In genomic region chr5:112126982-112127381, GRCh38 we compare ENCODE assay signal across 36 cellular contexts.
"Had no signal": no experiment of that assay in that cellular context is flagged by ENCODE, and none has a peak within 500 bp of the region (broad histone marks: within the 10 kb centered on the region; RNA-seq: fewer than 3 reads in every experiment).

No MANE protein-coding gene starts in this region.

- H3K4me1 Mint-ChIP-seq: activated B cell treated with CpG ODN at 0.5 μM for 24 hours; activated CD4-positive, alpha-beta T cell treated with anti-CD3 and anti-CD28 coated beads, Interleukin-2, amount 10 ng/mL, durations not matched to agents 24 days and 14 days; activated naive CD4-positive, alpha-beta T cell treated with anti-CD3 and anti-CD28 coated beads, Interleukin-2, amount 10 ng/mL, durations not matched to agents 7 days and 5 days; activated naive CD4-positive, alpha-beta T cell treated with anti-CD3 and anti-CD28 coated beads, Interleukin-2, amount 50 U/mL, for 24 hours; activated naive CD8-positive, alpha-beta T cell treated with anti-CD3 and anti-CD28 coated beads, Interleukin-2, amount 10 ng/mL, durations not matched to agents 7 days and 5 days; activated naive CD8-positive, alpha-beta T cell treated with anti-CD3 and anti-CD28 coated beads, Interleukin-2, amount 50 U/mL, for 24 hours; activated T-helper 17 cell treated with anti-CD3 and anti-CD28 coated beads, Interleukin-2, amount 50 U/mL, for 72 hours; central memory CD8-positive, alpha-beta T cell had no signal

- H3K9me3 ChIP-seq: ascending aorta had no signal

- H3K9me3 Mint-ChIP-seq: activated B cell treated with CpG ODN at 0.5 μM for 24 hours; activated CD4-positive, alpha-beta memory T cell treated with anti-CD3 and anti-CD28 coated beads for 36 hours; activated CD4-positive, alpha-beta T cell treated with anti-CD3 and anti-CD28 coated beads, Interleukin-2, amount 10 ng/mL, durations not matched to agents 24 days and 14 days; activated CD8-positive, alpha-beta T cell treated with anti-CD3 and anti-CD28 coated beads for 36 hours; activated naive CD4-positive, alpha-beta T cell treated with anti-CD3 and anti-CD28 coated beads, Interleukin-2, amount 10 ng/mL, durations not matched to agents 7 days and 5 days; activated naive CD4-positive, alpha-beta T cell treated with anti-CD3 and anti-CD28 coated beads, Interleukin-2, amount 50 U/mL, for 24 hours; activated naive CD8-positive, alpha-beta T cell treated with anti-CD3 and anti-CD28 coated beads, Interleukin-2, amount 10 ng/mL, durations not matched to agents 7 days and 5 days; activated naive CD8-positive, alpha-beta T cell treated with anti-CD3 and anti-CD28 coated beads, Interleukin-2, amount 50 U/mL, for 24 hours; activated T-cell treated with anti-CD3 and anti-CD28 coated beads, Interleukin-2, amount 50 U/mL, for 4 hours; activated T-cell treated with anti-CD3 and anti-CD28 coated beads, Interleukin-2, amount 50 U/mL, for 72 hours; activated T-helper 1 cell treated with anti-CD3 and anti-CD28 coated beads, Interleukin-12 subunit alpha, Interleukin-12 subunit beta, Interleukin-2, Interleukin-4 antibody, amounts not matched to agents 30 ng/mL and 10 ng/mL and 1 ng/mL, durations not matched to agents 14 hours and 24 hours and 36 hours; activated T-helper 17 cell treated with anti-CD3 and anti-CD28 coated beads, Interleukin-2, amount 50 U/mL, for 72 hours; central memory CD8-positive, alpha-beta T cell; T-helper 1 cell treated with Interleukin-12 subunit alpha and Interleukin-12 subunit beta and Interleukin-4 antibody, amounts not matched to agents 30 μg/mL and 1 μg/mL, for 36 hours; T-helper 2 cell treated with Interferon-gamma antibody and Interleukin-4, amounts not matched to agents 5 μg/mL and 100 μg/mL, for 36 hours had no signal

- H3K36me3 Mint-ChIP-seq: activated CD4-positive, alpha-beta memory T cell treated with anti-CD3 and anti-CD28 coated beads for 36 hours; activated naive CD4-positive, alpha-beta T cell treated with anti-CD3 and anti-CD28 coated beads, Interleukin-2, amount 10 ng/mL, durations not matched to agents 7 days and 5 days; activated naive CD4-positive, alpha-beta T cell treated with anti-CD3 and anti-CD28 coated beads, Interleukin-2, amount 50 U/mL, for 24 hours; activated naive CD8-positive, alpha-beta T cell; activated naive CD8-positive, alpha-beta T cell treated with anti-CD3 and anti-CD28 coated beads, Interleukin-2, amount 10 ng/mL, durations not matched to agents 7 days and 5 days; brain had no signal

- H3K27me3 ChIP-seq: ascending aorta, cardiac muscle cell had no signal

- H3K27ac ChIP-seq: ascending aorta, cardiac muscle cell, VCaP had no signal

- H3K4me3 ChIP-seq: ascending aorta, cardiac muscle cell had no signal

- DNase-seq: activated B cell treated with CpG ODN at 0.5 μM for 24 hours; activated CD4-positive, alpha-beta memory T cell treated with anti-CD3 and anti-CD28 coated beads for 36 hours; activated CD4-positive, alpha-beta T cell treated with anti-CD3 and anti-CD28 coated beads for 4 hours; activated CD4-positive, alpha-beta T cell treated with anti-CD3 and anti-CD28 coated beads, Interleukin-2, amount 10 ng/mL, durations not matched to agents 24 days and 14 days; activated CD4-positive, alpha-beta T cell treated with anti-CD3 and anti-CD28 coated beads, Interleukin-2, amount 50 U/mL, for 1 hour; activated CD4-positive, alpha-beta T cell treated with anti-CD3 and anti-CD28 coated beads, Interleukin-2, amount 50 U/mL, for 4 hours; activated CD4-positive, CD25-positive, alpha-beta regulatory T cell treated with anti-CD3 and anti-CD28 coated beads, Interleukin-2, amount 50 U/mL, for 72 hours; activated CD8-positive, alpha-beta memory T cell treated with anti-CD3 and anti-CD28 coated beads, Interleukin-2, amount 50 U/mL, for 4 hours; activated CD8-positive, alpha-beta T cell treated with anti-CD3 and anti-CD28 coated beads for 36 hours; activated effector memory CD4-positive, alpha-beta T cell treated with anti-CD3 and anti-CD28 coated beads, Interleukin-2, amount 50 U/mL, for 16 hours; activated naive CD4-positive, alpha-beta T cell treated with anti-CD3 and anti-CD28 coated beads, Interleukin-2, amount 10 ng/mL, durations not matched to agents 7 days and 5 days; activated naive CD4-positive, alpha-beta T cell treated with Interleukin-2 at 50 U/mL for 16 hours; activated naive CD8-positive, alpha-beta T cell treated with anti-CD3 and anti-CD28 coated beads, Interleukin-2, amount 10 ng/mL, durations not matched to agents 7 days and 5 days; activated naive CD8-positive, alpha-beta T cell treated with anti-CD3 and anti-CD28 coated beads, Interleukin-2, amount 50 U/mL, for 24 hours; activated T-cell treated with anti-CD3 and anti-CD28 coated beads for 4 hours; activated T-cell treated with anti-CD3 and anti-CD28 coated beads, Interleukin-2, amount 50 U/mL, for 1 hour; activated T-cell treated with anti-CD3 and anti-CD28 coated beads, Interleukin-2, amount 50 U/mL, for 4 hours; activated T-cell treated with anti-CD3 and anti-CD28 coated beads, Interleukin-2, amount 50 U/mL, for 72 hours; amygdala; anterior cingulate cortex; caudate nucleus; cerebellar nuclear complex; T-helper 1 cell; T-helper 2 cell; T-helper 9 cell had no signal

- H3K4me1 ChIP-seq: ascending aorta had no signal

- ATAC-seq: activated CD8-positive, alpha-beta T cell treated with anti-CD3 and anti-CD28 coated beads for 36 hours; activated naive CD8-positive, alpha-beta T cell treated with anti-CD3 and anti-CD28 coated beads, Interleukin-2, amount 50 U/mL, for 24 hours; activated T-cell treated with anti-CD3 and anti-CD28 coated beads, Interleukin-2, amount 50 U/mL, for 4 hours; activated T-cell treated with anti-CD3 and anti-CD28 coated beads, Interleukin-2, amount 50 U/mL, for 72 hours; activated T-helper 17 cell treated with anti-CD3 and anti-CD28 coated beads, Interleukin-2, amount 50 U/mL, for 72 hours had no signal

- H3K27ac Mint-ChIP-seq: activated B cell treated with CpG ODN at 0.5 μM for 24 hours; activated CD4-positive, alpha-beta memory T cell treated with anti-CD3 and anti-CD28 coated beads for 36 hours; activated CD4-positive, alpha-beta T cell treated with anti-CD3 and anti-CD28 coated beads, Interleukin-2, amount 10 ng/mL, durations not matched to agents 24 days and 14 days; activated CD8-positive, alpha-beta T cell treated with anti-CD3 and anti-CD28 coated beads for 36 hours; activated naive CD4-positive, alpha-beta T cell treated with anti-CD3 and anti-CD28 coated beads, Interleukin-2, amount 10 ng/mL, durations not matched to agents 7 days and 5 days; activated naive CD4-positive, alpha-beta T cell treated with anti-CD3 and anti-CD28 coated beads, Interleukin-2, amount 50 U/mL, for 24 hours; activated naive CD8-positive, alpha-beta T cell; activated naive CD8-positive, alpha-beta T cell treated with anti-CD3 and anti-CD28 coated beads, Interleukin-2, amount 10 ng/mL, durations not matched to agents 7 days and 5 days; activated naive CD8-positive, alpha-beta T cell treated with anti-CD3 and anti-CD28 coated beads, Interleukin-2, amount 50 U/mL, for 24 hours; activated T-cell treated with anti-CD3 and anti-CD28 coated beads, Interleukin-2, amount 50 U/mL, for 72 hours; activated T-helper 1 cell treated with anti-CD3 and anti-CD28 coated beads, Interleukin-12 subunit alpha, Interleukin-12 subunit beta, Interleukin-2, Interleukin-4 antibody, amounts not matched to agents 30 ng/mL and 10 ng/mL and 1 ng/mL, durations not matched to agents 14 hours and 24 hours and 36 hours; activated T-helper 17 cell treated with anti-CD3 and anti-CD28 coated beads, Interleukin-2, amount 50 U/mL, for 72 hours; T-helper 1 cell treated with Interleukin-12 subunit alpha and Interleukin-12 subunit beta and Interleukin-4 antibody, amounts not matched to agents 30 μg/mL and 1 μg/mL, for 36 hours; T-helper 2 cell treated with Interferon-gamma antibody and Interleukin-4, amounts not matched to agents 5 μg/mL and 100 μg/mL, for 36 hours had no signal

- H3K36me3 ChIP-seq: ascending aorta, cardiac muscle cell had no signal

- H3K4me3 Mint-ChIP-seq: activated B cell treated with CpG ODN at 0.5 μM for 24 hours; activated CD4-positive, alpha-beta memory T cell treated with anti-CD3 and anti-CD28 coated beads for 36 hours; activated CD4-positive, alpha-beta T cell treated with anti-CD3 and anti-CD28 coated beads, Interleukin-2, amount 10 ng/mL, durations not matched to agents 24 days and 14 days; activated CD8-positive, alpha-beta T cell treated with anti-CD3 and anti-CD28 coated beads for 36 hours; activated naive CD4-positive, alpha-beta T cell treated with anti-CD3 and anti-CD28 coated beads, Interleukin-2, amount 10 ng/mL, durations not matched to agents 7 days and 5 days; activated naive CD4-positive, alpha-beta T cell treated with anti-CD3 and anti-CD28 coated beads, Interleukin-2, amount 50 U/mL, for 24 hours; activated naive CD8-positive, alpha-beta T cell; activated naive CD8-positive, alpha-beta T cell treated with anti-CD3 and anti-CD28 coated beads, Interleukin-2, amount 10 ng/mL, durations not matched to agents 7 days and 5 days; activated naive CD8-positive, alpha-beta T cell treated with anti-CD3 and anti-CD28 coated beads, Interleukin-2, amount 50 U/mL, for 24 hours; activated T-cell treated with anti-CD3 and anti-CD28 coated beads, Interleukin-2, amount 50 U/mL, for 4 hours; activated T-cell treated with anti-CD3 and anti-CD28 coated beads, Interleukin-2, amount 50 U/mL, for 72 hours; activated T-helper 1 cell treated with anti-CD3 and anti-CD28 coated beads, Interleukin-12 subunit alpha, Interleukin-12 subunit beta, Interleukin-2, Interleukin-4 antibody, amounts not matched to agents 30 ng/mL and 10 ng/mL and 1 ng/mL, durations not matched to agents 14 hours and 24 hours and 36 hours; activated T-helper 17 cell treated with anti-CD3 and anti-CD28 coated beads, Interleukin-2, amount 50 U/mL, for 72 hours; brain; central memory CD8-positive, alpha-beta T cell; T-helper 1 cell treated with Interleukin-12 subunit alpha and Interleukin-12 subunit beta and Interleukin-4 antibody, amounts not matched to agents 30 μg/mL and 1 μg/mL, for 36 hours; T-helper 2 cell treated with Interferon-gamma antibody and Interleukin-4, amounts not matched to agents 5 μg/mL and 100 μg/mL, for 36 hours had no signal

- H3K27me3 Mint-ChIP-seq: activated naive CD8-positive, alpha-beta T cell treated with anti-CD3 and anti-CD28 coated beads, Interleukin-2, amount 50 U/mL, for 24 hours; brain had no signal
